Comparison of ENCODE assay signal across 8 cellular contexts in the genomic region with DNA sequence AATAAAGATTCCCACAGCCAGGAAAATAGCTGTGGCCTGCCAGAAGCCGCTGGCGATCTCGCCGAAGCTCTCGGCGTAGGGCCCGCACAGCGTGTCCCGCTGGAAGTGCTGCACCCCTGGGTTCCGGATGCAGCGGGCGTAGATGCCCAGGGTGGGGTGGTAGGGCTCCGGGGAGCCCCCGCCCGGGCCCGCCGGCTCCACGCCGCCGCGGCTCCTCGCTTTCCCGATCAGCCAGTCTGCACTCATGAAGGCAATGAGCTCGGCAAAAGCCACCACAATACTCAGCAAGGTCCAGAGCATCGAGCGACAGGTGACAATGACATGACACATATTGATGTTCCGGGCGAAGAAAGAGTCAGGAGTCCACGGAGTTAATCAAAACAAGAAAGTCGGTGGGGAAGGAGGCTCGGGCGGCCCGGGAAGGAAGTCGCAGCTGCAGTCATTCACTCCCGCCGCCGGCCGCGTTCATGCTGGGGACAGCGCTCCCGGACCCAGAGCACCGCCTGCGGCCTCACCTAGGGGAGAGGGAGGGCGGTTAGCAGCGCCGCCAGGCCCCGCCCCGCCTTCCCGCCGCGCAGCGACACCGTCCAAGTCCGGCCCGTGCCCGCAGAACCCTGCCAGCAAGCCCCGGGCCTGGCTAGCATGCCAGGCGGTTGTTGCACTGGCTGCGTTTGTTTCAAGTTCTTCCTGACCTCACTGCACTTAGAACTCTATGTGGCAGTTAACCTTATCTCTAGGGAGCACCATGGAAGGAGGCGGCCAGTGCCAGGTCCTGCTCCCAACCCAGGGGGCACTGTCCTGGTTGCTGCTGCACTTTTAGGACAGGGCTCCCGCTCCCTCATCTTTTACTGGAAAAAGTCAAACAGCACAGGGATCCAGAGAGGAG.
DNase-seq lines count a peak whose midpoint lies in the region; ATAC-seq and TF ChIP-seq lines count a peak whose summit lies in the region.

No MANE protein-coding gene starts in this region.

- TF ChIP-seq POLR2A in uterus (IDR thresholded peaks at IDR 0.05): no peak

- TF ChIP-seq CTCF in LNCaP clone FGC (IDR thresholded peaks at IDR 0.05; ENCODE audit: control insufficient read depth, extremely low read depth, insufficient read depth): no peak
- peak; percentile 37 for TF ChIP-seq CTCF in fibroblast of the aortic adventitia (IDR thresholded peaks at IDR 0.05; ENCODE audit: insufficient read depth, low read length)
- peak; percentile 25 for TF ChIP-seq CTCF in neural crest cell (conservative IDR thresholded peaks at IDR 0.05)
- TF ChIP-seq CTCF in uterus (IDR thresholded peaks at IDR 0.05): peak in 1 of 4 experiments; percentile 25

- peak overlapping the region; percentile 80 to 85 for H3K4me3 Mint-ChIP-seq in activated T-cell treated with anti-CD3 and anti-CD28 coated beads, Interleukin-2, amount 50 U/mL, for 72 hours
- peak overlapping the region; percentile 45 for H3K4me3 Mint-ChIP-seq in neural crest cell

- peaks cover 72% of the 10 kb centered on the region for H3K27me3 Mint-ChIP-seq in activated T-cell treated with anti-CD3 and anti-CD28 coated beads, Interleukin-2, amount 50 U/mL, for 72 hours (ENCODE audit: low read depth)
- peaks cover 17% of the 10 kb centered on the region for H3K27me3 Mint-ChIP-seq in neural crest cell (ENCODE audit: low read depth)

- peak overlapping the region; percentile 28 for H3K4me3 ChIP-seq in LNCaP clone FGC (ENCODE audit: low read depth, low read length)
- H3K4me3 ChIP-seq in fibroblast of the aortic adventitia (ENCODE audit: low read depth, low read length): peak overlapping the region; percentile 56
- H3K4me3 ChIP-seq in uterus: peak overlapping the region in 1 of 2 donors; percentile 26

- H3K9me3 ChIP-seq in uterus: no peaks in the 10 kb centered on the region

- H3K4me1 Mint-ChIP-seq in activated T-cell treated with anti-CD3 and anti-CD28 coated beads, Interleukin-2, amount 50 U/mL, for 72 hours (ENCODE audit: low read depth): peaks cover 17% of the 10 kb centered on the region
- H3K4me1 Mint-ChIP-seq in neural crest cell: peaks cover 68% of the 10 kb centered on the region

- no peak overlapping the region for H3K27ac Mint-ChIP-seq in activated T-cell treated with anti-CD3 and anti-CD28 coated beads, Interleukin-2, amount 50 U/mL, for 72 hours
- no peak overlapping the region for H3K27ac Mint-ChIP-seq in neural crest cell (ENCODE audit: unreplicated experiment)

- intact Hi-C loops in uterus (cut with DNase I; ENCODE audit: low total_unique reads): no loop called here

- ATAC-seq in GM21717 (IDR thresholded peaks at IDR 0.05; ENCODE audit: unreplicated experiment): peak; percentile 86
- peak; percentile 83 to 85 for ATAC-seq in activated T-cell treated with anti-CD3 and anti-CD28 coated beads, Interleukin-2, amount 50 U/mL, for 72 hours (replicated peaks in 1 of 2)

- peak overlapping the region; percentile 43 to 54 for H3K27ac ChIP-seq in uterus

- no peaks in the 10 kb centered on the region for H3K27me3 ChIP-seq in uterus

- no peaks in the 10 kb centered on the region for H3K36me3 Mint-ChIP-seq in activated T-cell treated with anti-CD3 and anti-CD28 coated beads, Interleukin-2, amount 50 U/mL, for 72 hours (ENCODE audit: insufficient read depth in 2 of 2)
- peaks cover 3% of the 10 kb centered on the region for H3K36me3 Mint-ChIP-seq in neural crest cell (ENCODE audit: low read depth)

- H3K36me3 ChIP-seq in uterus: no peaks in the 10 kb centered on the region

- H3K4me1 ChIP-seq in uterus: peaks cover 6 to 9% of the 10 kb centered on the region in 2 donors

- peak; percentile 66 for DNase-seq in GDM1 (lab: John Stamatoyannopoulos, UW)
- peak; percentile 59 for DNase-seq in LNCaP clone FGC (ENCODE audit: low read depth)
- peak; percentile 38 to 50 for DNase-seq in activated T-cell treated with anti-CD3 and anti-CD28 coated beads, Interleukin-2, amount 50 U/mL, for 72 hours
- DNase-seq in fibroblast of the aortic adventitia (ENCODE audit: low read depth): peak; percentile 29
- DNase-seq in neural crest cell (ENCODE audit: low read depth, low spot score): peak; percentile 28
- DNase-seq in uterus: peak; percentile 44 to 54
- DNase-seq in cortex of kidney (lab: John Stamatoyannopoulos, UW): no peak

- no peaks in the 10 kb centered on the region for H3K9me3 Mint-ChIP-seq in activated T-cell treated with anti-CD3 and anti-CD28 coated beads, Interleukin-2, amount 50 U/mL, for 72 hours
- H3K9me3 Mint-ChIP-seq in neural crest cell: no peaks in the 10 kb centered on the region
